Comparison of ENCODE assay signal across 21 cellular contexts in the genomic region with DNA sequence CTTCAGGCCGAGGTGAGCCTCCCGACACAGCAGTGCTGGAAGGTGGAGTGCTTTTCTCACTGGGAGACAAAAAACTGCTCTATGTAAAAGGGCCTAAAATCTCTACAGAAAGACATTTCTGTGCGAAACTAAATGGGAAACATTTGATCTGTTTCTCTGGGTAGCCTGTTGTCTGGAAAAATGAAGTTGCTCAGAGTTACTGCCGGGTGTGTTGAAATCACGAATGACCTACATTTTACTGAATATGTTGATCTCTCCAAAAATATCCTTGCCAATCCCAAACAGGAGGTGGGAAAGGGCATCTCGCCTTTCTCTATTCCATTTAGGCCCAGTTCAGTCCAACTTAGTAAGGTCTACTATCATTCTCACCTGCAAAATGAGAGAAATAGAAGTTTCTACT.
"Had no signal": no experiment of that assay in that cellular context is flagged by ENCODE, and none has a peak within 500 bp of the region (broad histone marks: within the 10 kb centered on the region; RNA-seq: fewer than 3 reads in every experiment).

No MANE protein-coding gene starts in this region.

- H3K36me3 ChIP-seq: brain microvascular endothelial cell, esophagus muscularis mucosa, tibial nerve, uterus had no signal

- H3K9me3 ChIP-seq: esophagus muscularis mucosa, tibial nerve, uterus had no signal

- H3K4me3 ChIP-seq: esophagus muscularis mucosa, hepatocyte, tibial nerve, uterus had no signal

- H3K27ac ChIP-seq: brain microvascular endothelial cell, esophagus muscularis mucosa, hepatocyte, tibial nerve, uterus had no signal

- H3K4me1 ChIP-seq: esophagus muscularis mucosa, tibial nerve, uterus had no signal

- H3K27me3 ChIP-seq: hepatocyte, tibial nerve, uterus had no signal

- ATAC-seq: activated CD8-positive, alpha-beta T cell treated with anti-CD3 and anti-CD28 coated beads for 36 hours; left colon; stimulated activated naive CD8-positive, alpha-beta T cell treated with anti-CD3 and anti-CD28 coated beads, Interleukin-15, Interleukin-2, amounts not matched to agents 100 U/mL and 50 U/mL, for 24 hours had no signal

- DNase-seq: activated CD4-positive, alpha-beta T cell treated with anti-CD3 and anti-CD28 coated beads for 4 hours; activated CD8-positive, alpha-beta T cell treated with anti-CD3 and anti-CD28 coated beads for 36 hours; activated effector memory CD4-positive, alpha-beta T cell treated with anti-CD3 and anti-CD28 coated beads, Interleukin-2, amount 50 U/mL, for 16 hours; activated naive CD8-positive, alpha-beta T cell treated with anti-CD3 and anti-CD28 coated beads for 36 hours; activated T-cell treated with anti-CD3 and anti-CD28 coated beads, Interleukin-2, amount 50 U/mL, for 24 hours; anterior cingulate cortex; brain microvascular endothelial cell; effector CD8-positive, alpha-beta T cell; left colon; occipital lobe; retina; stimulated activated CD4-positive, alpha-beta T cell treated with anti-CD3 and anti-CD28 coated beads, Interleukin-12 subunit alpha, Interleukin-12 subunit beta, amount 100 ng/mL, for 4 hours; stimulated activated CD4-positive, alpha-beta T cell treated with anti-CD3 and anti-CD28 coated beads, Interleukin-1b, Interleukin-23, amount 100 ng/mL, for 48 hours; stimulated activated naive CD8-positive, alpha-beta T cell treated with anti-CD3 and anti-CD28 coated beads, Interleukin-15, Interleukin-2, amounts not matched to agents 100 U/mL and 50 U/mL, for 24 hours; substantia nigra; SW 1271; T-helper 2 cell; uterus had no signal
